In genomic region chr5:52269395-52269794, GRCh38 we compare ENCODE assay signal across 1 cellular context.
TF ChIP-seq lines count a peak whose summit lies in the region.

No MANE protein-coding gene starts in this region.

TF ChIP-seq in SK-N-SH, 30 proteins besides CTCF, POLR2A, EP300 and RAD21 (continued from another document):
- TF ChIP-seq TCF12 (IDR thresholded peaks at IDR 0.05) (no peak), TAF1 (IDR thresholded peaks at IDR 0.05; ENCODE audit: borderline replicate concordance, low read depth, low read length) (no peak), FOXJ3 (CRISPR knock-in tag; IDR thresholded peaks at IDR 0.05) (no peak), MXI1 (IDR thresholded peaks at IDR 0.05; ENCODE audit: low read depth, low read length) (no peak), SMC3 (IDR thresholded peaks at IDR 0.05; ENCODE audit: low read depth, low read length) (no peak), FOSL2 (IDR thresholded peaks at IDR 0.05; ENCODE audit: borderline replicate concordance, low read depth) (no peak), RCOR1 (IDR thresholded peaks at IDR 0.05; ENCODE audit: low read length) (no peak), JUND (IDR thresholded peaks at IDR 0.05) (no peak), EZH2phosphoT487 (IDR thresholded peaks at IDR 0.05; ENCODE audit: borderline replicate concordance, low read depth) (no peak), REST (IDR thresholded peaks at IDR 0.05; ENCODE audit: low read depth, low read length) (no peak), ZBTB33 (IDR thresholded peaks at IDR 0.05; ENCODE audit: borderline replicate concordance, low read depth) (no peak)
- TF ChIP-seq, protein P1, sequence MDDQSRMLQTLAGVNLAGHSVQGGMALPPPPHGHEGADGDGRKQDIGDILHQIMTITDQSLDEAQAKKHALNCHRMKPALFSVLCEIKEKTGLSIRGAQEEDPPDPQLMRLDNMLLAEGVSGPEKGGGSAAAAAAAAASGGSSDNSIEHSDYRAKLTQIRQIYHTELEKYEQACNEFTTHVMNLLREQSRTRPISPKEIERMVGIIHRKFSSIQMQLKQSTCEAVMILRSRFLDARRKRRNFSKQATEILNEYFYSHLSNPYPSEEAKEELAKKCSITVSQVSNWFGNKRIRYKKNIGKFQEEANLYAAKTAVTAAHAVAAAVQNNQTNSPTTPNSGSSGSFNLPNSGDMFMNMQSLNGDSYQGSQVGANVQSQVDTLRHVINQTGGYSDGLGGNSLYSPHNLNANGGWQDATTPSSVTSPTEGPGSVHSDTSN (IDR thresholded peaks at IDR 0.05) = no peak
